ENCODE assay signal across 12 cellular contexts in the genomic region with DNA sequence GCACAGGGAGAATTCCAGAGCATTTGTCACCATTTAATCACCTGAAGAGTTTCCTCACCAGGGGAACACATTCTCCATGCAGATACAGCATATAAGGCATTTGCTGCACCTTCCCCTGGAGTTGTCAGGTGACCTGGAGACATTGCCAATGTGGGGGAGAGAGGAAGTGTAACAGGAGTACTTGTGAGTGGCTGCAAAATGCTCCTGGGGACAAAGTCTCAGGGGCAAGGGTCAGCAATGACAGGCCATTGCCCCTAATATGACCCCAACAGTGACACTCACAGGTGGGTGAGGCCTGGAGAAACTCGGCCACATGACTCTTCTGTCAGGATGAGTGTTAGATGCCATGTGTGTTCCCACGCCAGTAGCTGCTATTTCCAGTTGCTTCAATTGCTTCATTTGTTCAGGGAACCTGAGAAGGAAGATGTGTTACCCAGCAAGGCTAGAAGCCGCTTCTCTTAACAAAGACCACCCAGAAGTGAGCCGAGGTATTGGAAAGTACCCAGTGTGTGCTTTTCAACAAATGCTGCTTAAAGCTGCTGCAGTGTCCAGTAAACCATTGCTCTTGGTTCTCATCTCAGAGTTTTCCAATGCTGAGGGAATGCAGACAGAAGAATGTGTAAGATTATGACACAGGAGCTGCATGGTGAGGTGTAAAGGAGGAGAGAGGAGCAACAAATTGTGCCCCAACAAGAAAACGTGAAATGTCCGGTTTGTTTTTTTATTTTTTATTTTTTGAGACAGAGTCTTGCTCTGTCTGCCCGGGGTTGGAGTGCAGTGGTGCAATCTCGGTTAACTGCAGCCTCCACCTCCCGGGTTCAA.
DNase-seq lines count a peak whose midpoint lies in the region; TF ChIP-seq lines count a peak whose summit lies in the region.
"Had no signal": no experiment of that assay in that cellular context is flagged by ENCODE, and none has a peak within 500 bp of the region (broad histone marks: within the 10 kb centered on the region; RNA-seq: fewer than 3 reads in every experiment).

No MANE protein-coding gene starts in this region.

- H3K36me3 ChIP-seq in SJCRH30 (no peaks in the 10 kb centered on the region), sigmoid colon (no peaks in the 10 kb centered on the region)
- H3K36me3 ChIP-seq: suprapubic skin had no signal

- DNase-seq in SJCRH30 (peak; percentile 12 to 57), left kidney (ENCODE audit: low read depth, low spot score) (peak; percentile 83), sigmoid colon (no peak), NCI-H2107 (lab: John Stamatoyannopoulos, UW) (no peak), posterior cingulate gyrus (no peak)
- no peak for DNase-seq in stimulated activated CD4-positive, alpha-beta T cell treated with anti-CD3 and anti-CD28 coated beads, Interleukin-4, amount 100 ng/mL, for 24 hours
- DNase-seq: NCI-H82 had no signal

- H3K4me1 ChIP-seq in SJCRH30, result no peaks in the 10 kb centered on the region
- H3K4me1 ChIP-seq in sigmoid colon, result peaks cover 0 to 42% (median 35%) of the 10 kb centered on the region in 4 donors
- H3K4me1 ChIP-seq: body of pancreas, suprapubic skin had no signal

- TF ChIP-seq EP300 in Ishikawa (IDR thresholded peaks at IDR 0.05; ENCODE audit: borderline replicate concordance), result no peak
- no peak for TF ChIP-seq EP300 in sigmoid colon (IDR thresholded peaks at IDR 0.05)

- TF ChIP-seq CTCF in sigmoid colon (IDR thresholded peaks at IDR 0.05), result no peak

- TF ChIP-seq RAD21 in Ishikawa (IDR thresholded peaks at IDR 0.05; ENCODE audit: low read depth), result no peak

- no peak for TF ChIP-seq POLR2A in sigmoid colon (IDR thresholded peaks at IDR 0.05)

- H3K4me3 ChIP-seq in SJCRH30 (no peak overlapping the region), sigmoid colon (no peak overlapping the region)
- H3K4me3 ChIP-seq: body of pancreas, dorsolateral prefrontal cortex, suprapubic skin had no signal

- intact Hi-C loops in sigmoid colon (cut with DNase I) (no loop called here), posterior cingulate gyrus (cut with DNase I) (no loop called here)

- WGBS in sigmoid colon, 2 donors, result 93% methylated on average over 9 of the region's 9 CpGs

- no peaks in the 10 kb centered on the region for H3K9me3 ChIP-seq in SJCRH30 (replicated peaks)
- no peaks in the 10 kb centered on the region for H3K9me3 ChIP-seq in sigmoid colon
- H3K9me3 ChIP-seq: body of pancreas, suprapubic skin had no signal

- H3K27me3 ChIP-seq in SJCRH30 (no peaks in the 10 kb centered on the region), sigmoid colon (no peaks in the 10 kb centered on the region)
- H3K27me3 ChIP-seq: body of pancreas, dorsolateral prefrontal cortex, suprapubic skin had no signal

- H3K27ac ChIP-seq in SJCRH30 (no peak overlapping the region), sigmoid colon (peak overlapping the region in 3 of 4 donors; percentile 37 to 50 (median 40))
- H3K27ac ChIP-seq: body of pancreas, C4-2B, dorsolateral prefrontal cortex, suprapubic skin had no signal

TF ChIP-seq in Ishikawa, 13 proteins besides CTCF, POLR2A, EP300 and RAD21:
- TF ChIP-seq, protein P1, sequence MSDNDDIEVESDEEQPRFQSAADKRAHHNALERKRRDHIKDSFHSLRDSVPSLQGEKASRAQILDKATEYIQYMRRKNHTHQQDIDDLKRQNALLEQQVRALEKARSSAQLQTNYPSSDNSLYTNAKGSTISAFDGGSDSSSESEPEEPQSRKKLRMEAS (IDR thresholded peaks at IDR 0.05), result no peak
- TF ChIP-seq USF1 (IDR thresholded peaks at IDR 0.05) (peak; percentile 53), REST (IDR thresholded peaks at IDR 0.05; ENCODE audit: low read depth) (no peak), NFIC (IDR thresholded peaks at IDR 0.05) (no peak), ZBTB7A (IDR thresholded peaks at IDR 0.05; ENCODE audit: low read depth) (no peak), TAF1 (IDR thresholded peaks at IDR 0.05; ENCODE audit: low read depth) (no peak), FOXM1 (IDR thresholded peaks at IDR 0.05; ENCODE audit: borderline replicate concordance, low read depth) (no peak)

Comparison
In these comparisons a context has a peak if more than half of its experiments do, and no peak if none do; other contexts are left out.
1. DNase-seq: peak in SJCRH30 (2 of 2) and left kidney (single experiment); none in sigmoid colon (single experiment), NCI-H2107 (single experiment), stimulated activated CD4-positive, alpha-beta T cell treated with anti-CD3 and anti-CD28 coated beads, Interleukin-4, amount 100 ng/mL, for 24 hours (single experiment) and posterior cingulate gyrus (0 of 10).